Comparison of ENCODE assay signal across 9 cellular contexts in the genomic region with DNA sequence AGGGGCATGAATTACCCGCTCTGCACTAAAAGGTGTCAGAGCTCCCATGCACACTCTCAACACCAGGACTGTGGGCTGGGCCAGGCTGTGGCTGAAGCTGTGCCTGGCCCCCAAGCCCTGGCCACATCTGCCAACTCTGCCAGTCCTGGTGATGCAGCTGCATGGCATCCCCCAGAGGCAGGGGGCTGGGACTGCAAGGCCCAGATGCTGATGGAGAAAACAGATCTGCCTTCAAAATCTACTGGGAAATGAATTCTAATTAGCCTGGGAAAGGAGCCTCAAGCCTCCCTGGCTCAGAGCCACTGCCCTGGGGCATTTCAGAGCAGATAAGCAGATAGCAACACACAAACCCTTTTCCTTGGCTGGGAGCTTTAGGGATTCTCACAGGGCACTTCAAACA. TPM values are rescaled to one million over a fixed set of nuclear protein-coding genes. Genes with fewer than 3 reads are reported as not detected.
DNase-seq lines count a peak whose midpoint lies in the region; ATAC-seq and TF ChIP-seq lines count a peak whose summit lies in the region.
"Had no signal": no experiment of that assay in that cellular context is flagged by ENCODE, and none has a peak within 500 bp of the region (broad histone marks: within the 10 kb centered on the region; RNA-seq: fewer than 3 reads in every experiment).

No MANE protein-coding gene starts in this region.

- H3K4me3 ChIP-seq in MM.1S (ENCODE audit: low read length): no peak overlapping the region

- no peak for TF ChIP-seq CTCF in C4-2B (conservative IDR thresholded peaks at IDR 0.05)
- peak; percentile 8; the same call in 1 of the 2 replicates for TF ChIP-seq CTCF in MM.1S (IDR thresholded peaks at IDR 0.05; ENCODE audit: low read length)
- peak; percentile 36 for TF ChIP-seq CTCF in chondrocyte (IDR thresholded peaks at IDR 0.05)

- no peaks in the 10 kb centered on the region for H3K27me3 Mint-ChIP-seq in chondrocyte (ENCODE audit: low read depth)

- no peak overlapping the region for H2AFZ ChIP-seq in MM.1S (ENCODE audit: low read length)

- H3K36me3 Mint-ChIP-seq in chondrocyte (ENCODE audit: low read depth): no peaks in the 10 kb centered on the region

- H3K4me3 Mint-ChIP-seq in chondrocyte (ENCODE audit: unreplicated experiment): no peak overlapping the region

- no peaks in the 10 kb centered on the region for H3K27me3 ChIP-seq in MM.1S (replicated peaks; ENCODE audit: insufficient read depth, low read length)

- H3K9me3 Mint-ChIP-seq in chondrocyte (ENCODE audit: low read depth): no peaks in the 10 kb centered on the region

- H3F3A ChIP-seq in MM.1S (ENCODE audit: insufficient read depth, low read length): no peaks in the 10 kb centered on the region

- no peak overlapping the region for H3K4me2 ChIP-seq in MM.1S (ENCODE audit: low read depth, low read length)

- H3K27ac Mint-ChIP-seq in chondrocyte (ENCODE audit: unreplicated experiment): no peak overlapping the region

- no peak overlapping the region for H3K9ac ChIP-seq in MM.1S (ENCODE audit: low read length)

- ATAC-seq in HG03520 (IDR thresholded peaks at IDR 0.05; ENCODE audit: unreplicated experiment): no peak
- no peak for ATAC-seq in HG03135 (IDR thresholded peaks at IDR 0.05; ENCODE audit: unreplicated experiment)
- no peak for ATAC-seq in GM19035 (IDR thresholded peaks at IDR 0.05; ENCODE audit: unreplicated experiment)
- ATAC-seq: left lobe of liver had no signal

- H3K4me1 ChIP-seq in MM.1S (ENCODE audit: low read length): no peaks in the 10 kb centered on the region

- H3K4me1 Mint-ChIP-seq in chondrocyte (ENCODE audit: low read depth): peaks cover 10% of the 10 kb centered on the region

- no peaks in the 10 kb centered on the region for H3K9me2 ChIP-seq in MM.1S (replicated peaks; ENCODE audit: insufficient read depth, low read length)

- H4K20me1 ChIP-seq in MM.1S (ENCODE audit: insufficient read depth, low read length): no peaks in the 10 kb centered on the region

- no peaks in the 10 kb centered on the region for H3K36me3 ChIP-seq in MM.1S (replicated peaks; ENCODE audit: insufficient read depth, low read length)

- H3K9me3 ChIP-seq in MM.1S (replicated peaks; ENCODE audit: insufficient read depth, low read length): no peaks in the 10 kb centered on the region

- H3K79me2 ChIP-seq in MM.1S (ENCODE audit: low read length): no peaks in the 10 kb centered on the region

- H3K27ac ChIP-seq in C4-2B (peak overlapping the region; percentile 48), MM.1S (ENCODE audit: low read length) (no peak overlapping the region)

- DNase-seq in MM.1S (no peak), chondrocyte (ENCODE audit: low spot score) (no peak)
- DNase-seq: activated CD4-positive, alpha-beta T cell treated with anti-CD3 and anti-CD28 coated beads, Interleukin-2, amount 50 U/mL, for 1 hour had no signal

RNA-seq across cellular contexts. Expression of gene CHST6, which starts 3.4 kb away (rescaled TPM):
- total RNA-seq in chondrocyte: 6.3 to 7.1 TPM (median 6.7 TPM) in 3 replicates

RNA-seq across cellular contexts. Expression of gene TMEM170A, which starts 27.4 kb away (rescaled TPM):
- 12.7 to 14.5 TPM (median 13.4 TPM) in 3 replicates for total RNA-seq in chondrocyte

RNA-seq across cellular contexts. Expression of gene CHST5, which starts 44.0 kb away (rescaled TPM):
- total RNA-seq in chondrocyte: 0.07 to 0.17 TPM (median 0.10 TPM) in 3 replicates
- total RNA-seq: left lobe of liver, urinary bladder had no signal

RNA-seq across cellular contexts. Expression of gene CFDP1, which starts 58.6 kb away (rescaled TPM):
- 45.3 to 48.9 TPM (median 46.1 TPM) in 3 replicates for total RNA-seq in chondrocyte
